8 cellular contexts compared by ENCODE assay signal in genomic region chr6:33249732-33250625, GRCh38. TPM values are rescaled to one million over a fixed set of nuclear protein-coding genes. Genes with fewer than 3 reads are reported as not detected.
A peak's percentile ranks its signal among the peaks of the same experiment; 100 is the strongest.
DNase-seq lines count a peak whose midpoint lies in the region; ATAC-seq and TF ChIP-seq lines count a peak whose summit lies in the region.

No MANE protein-coding gene starts in this region.

- H3K9me3 Mint-ChIP-seq in activated B cell treated with CpG ODN at 0.5 μM for 24 hours (no peaks in the 10 kb centered on the region), osteocyte (ENCODE audit: unreplicated experiment) (no peaks in the 10 kb centered on the region)

- H3K9me3 ChIP-seq in BE2C, result no peaks in the 10 kb centered on the region

- H3K4me1 Mint-ChIP-seq in activated B cell treated with CpG ODN at 0.5 μM for 24 hours (peaks cover 28% of the 10 kb centered on the region), osteocyte (ENCODE audit: unreplicated experiment) (peaks cover 34% of the 10 kb centered on the region)

- POLR2A ChIA-PET in activated B cell treated with CpG ODN at 0.5 μM for 24 hours (lab: Charles Lee), result interaction anchor here (0.5 to 5.5 kb wide), 34 partner anchors 10 to 1060 kb away, joined by 3 to 55 read pairs (median 5); partner anchors contain the start of genes B3GALT4, BRD2, HLA-DOA and HLA-DPA1

- H3K4me3 ChIP-seq in BE2C (ENCODE audit: low read depth, low read length) (peak overlapping the region; percentile 72), fibroblast of villous mesenchyme (ENCODE audit: low read depth, low read length) (peak overlapping the region; percentile 78)

- H3K27me3 Mint-ChIP-seq in activated B cell treated with CpG ODN at 0.5 μM for 24 hours (no peaks in the 10 kb centered on the region), osteocyte (ENCODE audit: unreplicated experiment) (no peaks in the 10 kb centered on the region)

- TF ChIP-seq CTCF in BE2C (IDR thresholded peaks at IDR 0.05; ENCODE audit: low read depth, low read length), result no peak
- TF ChIP-seq CTCF in activated B cell treated with CpG ODN at 0.5 μM for 24 hours (IDR thresholded peaks at IDR 0.05), result no peak
- no peak for TF ChIP-seq CTCF in fibroblast of villous mesenchyme (IDR thresholded peaks at IDR 0.05; ENCODE audit: insufficient read depth, low read depth, low read length)
- no peak for TF ChIP-seq CTCF in osteocyte (IDR thresholded peaks at IDR 0.05)

- CTCF ChIA-PET in activated B cell treated with CpG ODN at 0.5 μM for 24 hours (lab: Charles Lee), result interaction anchor here (0.7 to 2.5 kb wide), 10 partner anchors 21 to 249 kb away, joined by 3 to 29 read pairs (median 8); partner anchors contain the start of genes B3GALT4, RING1, RPS18 and VPS52

- ATAC-seq in activated B cell treated with CpG ODN at 0.5 μM for 24 hours (ENCODE audit: low read depth) (no peak), HG03095 (IDR thresholded peaks at IDR 0.05; ENCODE audit: unreplicated experiment) (no peak)

- peak overlapping the region; percentile 91 for H3K4me3 Mint-ChIP-seq in activated B cell treated with CpG ODN at 0.5 μM for 24 hours
- peak overlapping the region; percentile 85 for H3K4me3 Mint-ChIP-seq in osteocyte (ENCODE audit: unreplicated experiment)

- DNase-seq in BE2C (peak; percentile 83), HCEC 1CT (peak; percentile 80), activated B cell treated with CpG ODN at 0.5 μM for 24 hours (peak; percentile 22), fibroblast of villous mesenchyme (ENCODE audit: low read depth) (peak; percentile 62), osteocyte (ENCODE audit: extremely low spot score, unreplicated experiment) (no peak), OCI-M1 (lab: John Stamatoyannopoulos, UW) (no peak), NCI-H510A (lab: John Stamatoyannopoulos, UW) (no peak)

- H3K4me1 ChIP-seq in BE2C, result peaks cover 12% of the 10 kb centered on the region

- H3K36me3 ChIP-seq in BE2C, result no peaks in the 10 kb centered on the region

- H3K36me3 Mint-ChIP-seq in activated B cell treated with CpG ODN at 0.5 μM for 24 hours (ENCODE audit: low read depth) (peaks cover 26% of the 10 kb centered on the region), osteocyte (ENCODE audit: unreplicated experiment) (peaks cover 16% of the 10 kb centered on the region)

- intact Hi-C loops in activated B cell treated with CpG ODN at 0.5 μM for 24 hours (cut with micrococcal nuclease), result loop anchor here (1.0 to 2.0 kb wide), 8 partner anchors 21 to 365 kb away; partner anchors contain the start of genes KIFC1, PFDN6, RXRB and SLC39A7

- no peaks in the 10 kb centered on the region for H3K27me3 ChIP-seq in BE2C

- H3K27ac Mint-ChIP-seq in activated B cell treated with CpG ODN at 0.5 μM for 24 hours (peak overlapping the region; percentile 91), osteocyte (ENCODE audit: unreplicated experiment) (peak overlapping the region; percentile 99)

RNA-seq across cellular contexts. Expression of gene VPS52, which starts 21.7 kb away (rescaled TPM):
- 64.9 TPM for polyA plus RNA-seq in BE2C (2012; ENCODE audit: insufficient read depth, insufficient read length, low read depth)
- 82.0 and 97.2 TPM in 2 replicates for total RNA-seq in activated B cell treated with CpG ODN at 0.5 μM for 24 hours
- total RNA-seq in fibroblast of villous mesenchyme, result 35.4 and 38.9 TPM in 2 replicates
- total RNA-seq in osteocyte, result 60.3 and 67.4 TPM in 2 replicates

RNA-seq across cellular contexts. Expression of gene RPS18, which starts 21.9 kb away (rescaled TPM):
- polyA plus RNA-seq in BE2C (2012; ENCODE audit: insufficient read depth, insufficient read length, low read depth), result 2,424 TPM
- total RNA-seq in activated B cell treated with CpG ODN at 0.5 μM for 24 hours (4,710 and 5,877 TPM in 2 replicates), fibroblast of villous mesenchyme (1,877 and 2,083 TPM in 2 replicates), osteocyte (2,180 and 2,216 TPM in 2 replicates)

RNA-seq across cellular contexts. Expression of gene B3GALT4, which starts 26.9 kb away (rescaled TPM):
- polyA plus RNA-seq in BE2C (2012; ENCODE audit: insufficient read depth, insufficient read length, low read depth), result 1.3 TPM
- total RNA-seq in activated B cell treated with CpG ODN at 0.5 μM for 24 hours (19.1 and 19.4 TPM in 2 replicates), fibroblast of villous mesenchyme (2.6 and 5.5 TPM in 2 replicates), osteocyte (6.3 and 6.5 TPM in 2 replicates)

RNA-seq across cellular contexts. Expression of gene WDR46, which starts 39.1 kb away (rescaled TPM):
- 108 TPM for polyA plus RNA-seq in BE2C (2012; ENCODE audit: insufficient read depth, insufficient read length, low read depth)
- 114 and 117 TPM in 2 replicates for total RNA-seq in activated B cell treated with CpG ODN at 0.5 μM for 24 hours
- total RNA-seq in fibroblast of villous mesenchyme, result 99.7 and 108 TPM in 2 replicates
- 59.1 and 63.4 TPM in 2 replicates for total RNA-seq in osteocyte

RNA-seq across cellular contexts. Expression of gene PFDN6, which starts 39.4 kb away (rescaled TPM):
- polyA plus RNA-seq in BE2C (2012; ENCODE audit: insufficient read depth, insufficient read length, low read depth), result 110 TPM
- total RNA-seq in activated B cell treated with CpG ODN at 0.5 μM for 24 hours (82.8 and 95.1 TPM in 2 replicates), fibroblast of villous mesenchyme (26.4 and 34.5 TPM in 2 replicates), osteocyte (29.7 and 30.3 TPM in 2 replicates)

Comparison
In these comparisons a context has a peak if more than half of its experiments do, and no peak if none do; other contexts are left out.
1. DNase-seq: peak in BE2C (single experiment), HCEC 1CT (single experiment), activated B cell treated with CpG ODN at 0.5 μM for 24 hours (single experiment) and fibroblast of villous mesenchyme (single experiment); none in osteocyte (single experiment), OCI-M1 (single experiment) and NCI-H510A (single experiment).